Comparison of ENCODE assay signal across 15 cellular contexts in genomic region chr3:160395297-160395696, GRCh38. TPM values are rescaled to one million over a fixed set of nuclear protein-coding genes. Genes with fewer than 3 reads are reported as not detected.
DNase-seq lines count a peak whose midpoint lies in the region; ATAC-seq and TF ChIP-seq lines count a peak whose summit lies in the region.
"Had no signal": no experiment of that assay in that cellular context is flagged by ENCODE, and none has a peak within 500 bp of the region (broad histone marks: within the 10 kb centered on the region; RNA-seq: fewer than 3 reads in every experiment).

No MANE protein-coding gene starts in this region.

- H3K4me3 ChIP-seq in fibroblast of mammary gland (ENCODE audit: control insufficient read depth, low read depth, low read length), result no peak overlapping the region
- H3K4me3 ChIP-seq: BLaER1 had no signal

- H3K27ac Mint-ChIP-seq in HFFc6, result peak overlapping the region; percentile 65
- H3K27ac Mint-ChIP-seq: activated B cell treated with CpG ODN at 0.5 μM for 24 hours; natural killer cell; stimulated activated naive CD8-positive, alpha-beta T cell treated with anti-CD3 and anti-CD28 coated beads, Interleukin-15, Interleukin-2, amounts not matched to agents 100 ng/mL and 50 ng/mL, for 24 hours had no signal

- H3K36me3 Mint-ChIP-seq in HFFc6 (ENCODE audit: low read depth), result peaks cover 5% of the 10 kb centered on the region

- H3K4me3 Mint-ChIP-seq in HFFc6, result no peak overlapping the region
- H3K4me3 Mint-ChIP-seq: activated B cell treated with CpG ODN at 0.5 μM for 24 hours; natural killer cell; stimulated activated naive CD8-positive, alpha-beta T cell treated with anti-CD3 and anti-CD28 coated beads, Interleukin-15, Interleukin-2, amounts not matched to agents 100 ng/mL and 50 ng/mL, for 24 hours had no signal

- ATAC-seq in GM21576 (IDR thresholded peaks at IDR 0.05; ENCODE audit: unreplicated experiment), result no peak
- ATAC-seq: natural killer cell had no signal

- peaks cover 4% of the 10 kb centered on the region; the same call in 1 of the 2 replicates for H3K9me3 Mint-ChIP-seq in HFFc6
- H3K9me3 Mint-ChIP-seq: activated B cell treated with CpG ODN at 0.5 μM for 24 hours; natural killer cell; stimulated activated naive CD8-positive, alpha-beta T cell treated with anti-CD3 and anti-CD28 coated beads, Interleukin-15, Interleukin-2, amounts not matched to agents 100 ng/mL and 50 ng/mL, for 24 hours had no signal

- TF ChIP-seq CTCF in HFFc6 (IDR thresholded peaks at IDR 0.05) (no peak), fibroblast of mammary gland (conservative IDR thresholded peaks at IDR 0.05; ENCODE audit: control insufficient read depth, insufficient read depth, low read depth, low read length) (no peak)

- H3K4me1 Mint-ChIP-seq in HFFc6 (ENCODE audit: low read depth), result peaks cover 40% of the 10 kb centered on the region

- H3K27me3 Mint-ChIP-seq in HFFc6 (ENCODE audit: insufficient read depth), result peaks cover 9% of the 10 kb centered on the region
- H3K27me3 Mint-ChIP-seq: activated B cell treated with CpG ODN at 0.5 μM for 24 hours had no signal

- DNase-seq in AG08396 (ENCODE audit: low spot score) (peak; percentile 51), HFFc6 (peak; percentile 68), RPMI7951 (ENCODE audit: low read depth) (peak; percentile 57), fibroblast of mammary gland (ENCODE audit: low read depth) (peak; percentile 70), HT-29 (ENCODE audit: low spot score) (no peak)
- no peak for DNase-seq in activated effector memory CD4-positive, alpha-beta T cell treated with Interleukin-2 at 50 U/mL for 16 hours
- DNase-seq in activated CD8-positive, alpha-beta memory T cell treated with anti-CD3 and anti-CD28 coated beads for 24 hours, result no peak
- DNase-seq: activated B cell treated with CpG ODN at 0.5 μM for 24 hours; activated effector memory CD4-positive, alpha-beta T cell treated with anti-CD3 and anti-CD28 coated beads, Interleukin-2, amount 50 U/mL, for 16 hours; effector CD8-positive, alpha-beta T cell; natural killer cell; NCI-H146 had no signal

RNA-seq across cellular contexts. Expression of gene IFT80, which starts 3.7 kb away (rescaled TPM):
- total RNA-seq in HFFc6 (2021; fragmentation: NEBNext Ultra II Directional; extraction: Animal tissue kit (Norgen Biotek cat#: 25700)), result 10 to 100 TPM; 23.4 to 28.1 (median 24.6) TPM
- total RNA-seq in RPMI7951 (2014; rRNA removed; shearing (Covaris generic)), result 44.2 and 44.7 TPM in 2 replicates
- total RNA-seq in HT-29 (2014; rRNA removed; shearing (Covaris generic)), result 7.8 and 10.5 TPM in 2 replicates

RNA-seq across cellular contexts. Expression of gene SMC4, which starts 4.2 kb away (rescaled TPM):
- total RNA-seq in HFFc6 (2021; fragmentation: NEBNext Ultra II Directional; extraction: Animal tissue kit (Norgen Biotek cat#: 25700)), result 100 to 1,000 TPM in 5 of 6 experiments, 10 to 100 TPM in 1; 58.2 to 116 (median 106) TPM
- total RNA-seq in RPMI7951 (2014; rRNA removed; shearing (Covaris generic)), result 263 and 317 TPM in 2 replicates
- total RNA-seq in HT-29 (2014; rRNA removed; shearing (Covaris generic)), result 70.2 and 87.6 TPM in 2 replicates

RNA-seq across cellular contexts. Expression of gene TRIM59, which starts 54.3 kb away (rescaled TPM):
- total RNA-seq in HFFc6 (2021; fragmentation: NEBNext Ultra II Directional; extraction: Animal tissue kit (Norgen Biotek cat#: 25700)), result 10 to 100 TPM; 30.9 to 50.2 (median 40.7) TPM
- 11.9 and 19.7 TPM in 2 replicates for total RNA-seq in RPMI7951 (2014; rRNA removed; shearing (Covaris generic))
- 5.1 and 6.1 TPM in 2 replicates for total RNA-seq in HT-29 (2014; rRNA removed; shearing (Covaris generic))

Comparison
In these comparisons a context has a peak if more than half of its experiments do, and no peak if none do; other contexts are left out.
1. DNase-seq: peak in AG08396 (single experiment), HFFc6 (single experiment), RPMI7951 (single experiment) and fibroblast of mammary gland (single experiment); none in activated effector memory CD4-positive, alpha-beta T cell treated with Interleukin-2 at 50 U/mL for 16 hours (single experiment), activated CD8-positive, alpha-beta memory T cell treated with anti-CD3 and anti-CD28 coated beads for 24 hours (single experiment) and HT-29 (single experiment).